ENCODE assay signal across 1 cellular context in the genomic region with DNA sequence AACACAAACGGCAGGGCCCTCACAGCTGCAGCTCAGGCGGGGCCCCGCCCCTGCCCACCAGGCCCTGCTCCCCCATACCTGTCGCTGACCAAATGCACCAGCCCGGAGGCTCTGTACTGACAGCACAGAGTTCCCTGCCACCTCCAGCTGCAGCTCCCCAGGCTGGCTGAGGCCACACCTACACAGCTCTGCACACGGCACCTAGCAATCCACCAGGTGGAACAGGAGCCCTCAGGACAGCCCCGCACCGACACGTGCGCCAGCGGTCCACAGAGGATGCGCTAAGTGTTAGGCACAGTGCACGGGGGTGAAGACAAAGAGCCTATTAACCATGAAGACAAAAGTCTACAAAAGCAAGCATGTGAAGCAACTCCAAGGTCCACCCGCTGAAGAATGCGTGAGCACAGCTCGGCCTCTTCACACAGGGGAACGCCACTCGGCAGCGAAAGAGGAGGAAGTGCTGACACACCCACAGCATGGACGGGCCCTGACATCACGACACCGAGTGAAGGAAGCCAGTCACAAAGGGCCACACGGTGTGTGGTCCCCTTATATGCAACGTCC.
TF ChIP-seq lines count a peak whose summit lies in the region.

No MANE protein-coding gene starts in this region.

TF ChIP-seq in IMR-90, 13 proteins besides CTCF, POLR2A, EP300 and RAD21:
- no peak for TF ChIP-seq RFX5 (IDR thresholded peaks at IDR 0.05; ENCODE audit: low read depth, low read length)
- no peak for TF ChIP-seq CEBPB (IDR thresholded peaks at IDR 0.05; ENCODE audit: low read depth, low read length)
- no peak for TF ChIP-seq MXI1 (IDR thresholded peaks at IDR 0.05; ENCODE audit: borderline replicate concordance, low read depth, low read length)
- no peak for TF ChIP-seq BHLHE40 (IDR thresholded peaks at IDR 0.05; ENCODE audit: low read depth, low read length)
- no peak for TF ChIP-seq ELK1 (IDR thresholded peaks at IDR 0.05; ENCODE audit: borderline replicate concordance, low read depth, low read length)
- TF ChIP-seq NFE2L2 (IDR thresholded peaks at IDR 0.05; ENCODE audit: low read depth, low read length): no peak
- TF ChIP-seq, protein P1, sequence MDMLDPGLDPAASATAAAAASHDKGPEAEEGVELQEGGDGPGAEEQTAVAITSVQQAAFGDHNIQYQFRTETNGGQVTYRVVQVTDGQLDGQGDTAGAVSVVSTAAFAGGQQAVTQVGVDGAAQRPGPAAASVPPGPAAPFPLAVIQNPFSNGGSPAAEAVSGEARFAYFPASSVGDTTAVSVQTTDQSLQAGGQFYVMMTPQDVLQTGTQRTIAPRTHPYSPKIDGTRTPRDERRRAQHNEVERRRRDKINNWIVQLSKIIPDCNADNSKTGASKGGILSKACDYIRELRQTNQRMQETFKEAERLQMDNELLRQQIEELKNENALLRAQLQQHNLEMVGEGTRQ (IDR thresholded peaks at IDR 0.05; ENCODE audit: low read depth, low read length): no peak
- no peak for TF ChIP-seq MAZ (IDR thresholded peaks at IDR 0.05; ENCODE audit: borderline replicate concordance, low read depth, low read length)
- no peak for TF ChIP-seq MAFK (IDR thresholded peaks at IDR 0.05; ENCODE audit: low read depth, low read length)
- no peak for TF ChIP-seq SMC3 (IDR thresholded peaks at IDR 0.05; ENCODE audit: low read depth, low read length)
